ENCODE assay signal across 29 cellular contexts in genomic region chr6:155128971-155129370, GRCh38.
"Had no signal": no experiment of that assay in that cellular context is flagged by ENCODE, and none has a peak within 500 bp of the region (broad histone marks: within the 10 kb centered on the region; RNA-seq: fewer than 3 reads in every experiment).

No MANE protein-coding gene starts in this region.

- H3K27ac Mint-ChIP-seq: activated naive CD4-positive, alpha-beta T cell treated with anti-CD3 and anti-CD28 coated beads, Interleukin-2, amount 10 ng/mL, durations not matched to agents 7 days and 5 days; activated naive CD8-positive, alpha-beta T cell treated with anti-CD3 and anti-CD28 coated beads, Interleukin-2, amount 50 U/mL, for 24 hours; brain; mesothelial cell of epicardium; nephron; stimulated activated effector memory CD8-positive, alpha-beta T cell treated with anti-CD3 and anti-CD28 coated beads, Interleukin-12 subunit alpha, Interleukin-12 subunit beta, amount 100 ng/mL, for 72 hours had no signal

- H3K4me3 Mint-ChIP-seq: activated naive CD4-positive, alpha-beta T cell treated with anti-CD3 and anti-CD28 coated beads, Interleukin-2, amount 10 ng/mL, durations not matched to agents 7 days and 5 days; activated naive CD8-positive, alpha-beta T cell treated with anti-CD3 and anti-CD28 coated beads, Interleukin-2, amount 50 U/mL, for 24 hours; brain; mesothelial cell of epicardium; nephron; stimulated activated effector memory CD8-positive, alpha-beta T cell treated with anti-CD3 and anti-CD28 coated beads, Interleukin-12 subunit alpha, Interleukin-12 subunit beta, amount 100 ng/mL, for 72 hours had no signal

- H3K36me3 ChIP-seq: neutrophil, ovary, prostate gland, suprapubic skin, tibial nerve had no signal

- H3K27me3 ChIP-seq: gastrocnemius medialis, neutrophil, ovary, stomach, suprapubic skin, tibial nerve had no signal

- FAIRE-seq: TTC549 had no signal

- H3K27me3 Mint-ChIP-seq: activated naive CD8-positive, alpha-beta T cell treated with anti-CD3 and anti-CD28 coated beads, Interleukin-2, amount 50 U/mL, for 24 hours had no signal

- H3K4me1 ChIP-seq: gastrocnemius medialis, prostate gland, stomach, suprapubic skin had no signal

- H3K36me3 Mint-ChIP-seq: activated naive CD4-positive, alpha-beta T cell treated with anti-CD3 and anti-CD28 coated beads, Interleukin-2, amount 10 ng/mL, durations not matched to agents 7 days and 5 days had no signal

- DNase-seq: activated CD4-positive, alpha-beta T cell treated with anti-CD3 and anti-CD28 coated beads for 1 hour; activated CD8-positive, alpha-beta memory T cell treated with anti-CD3 and anti-CD28 coated beads for 24 hours; activated CD8-positive, alpha-beta memory T cell treated with anti-CD3 and anti-CD28 coated beads, Interleukin-2, amount 50 U/mL, for 4 hours; activated effector memory CD4-positive, alpha-beta T cell treated with anti-CD3 and anti-CD28 coated beads, Interleukin-2, amount 50 U/mL, for 16 hours; activated naive CD4-positive, alpha-beta T cell treated with anti-CD3 and anti-CD28 coated beads, Interleukin-2, amount 10 ng/mL, durations not matched to agents 7 days and 5 days; activated naive CD8-positive, alpha-beta T cell treated with anti-CD3 and anti-CD28 coated beads, Interleukin-2, amount 50 U/mL, for 24 hours; activated T-cell treated with anti-CD3 and anti-CD28 coated beads, Interleukin-2, amount 50 U/mL, for 48 hours; anterior cingulate cortex; dermis blood vessel endothelial cell; effector CD8-positive, alpha-beta T cell; gastrocnemius medialis; head of caudate nucleus; hypothalamus; left ventricle myocardium superior; mammary epithelial cell; ovary; stimulated activated CD4-positive, alpha-beta T cell treated with anti-CD3 and anti-CD28 coated beads, Interleukin-2, amount 100 ng/mL, for 24 hours; stomach; T-helper 1 cell; WERI-Rb-1 had no signal

- H3K27ac ChIP-seq: neutrophil, ovary, prostate gland, stomach, suprapubic skin, tibial nerve, WERI-Rb-1 had no signal

- H3K9me3 ChIP-seq: gastrocnemius medialis, neutrophil, ovary, prostate gland, stomach, suprapubic skin, tibial nerve had no signal

- H3K4me3 ChIP-seq: gastrocnemius medialis, ovary, prostate gland, stomach, suprapubic skin, tibial nerve had no signal

- H3K9me3 Mint-ChIP-seq: activated naive CD4-positive, alpha-beta T cell treated with anti-CD3 and anti-CD28 coated beads, Interleukin-2, amount 10 ng/mL, durations not matched to agents 7 days and 5 days; activated naive CD8-positive, alpha-beta T cell treated with anti-CD3 and anti-CD28 coated beads, Interleukin-2, amount 50 U/mL, for 24 hours; mesothelial cell of epicardium; nephron; stimulated activated effector memory CD8-positive, alpha-beta T cell treated with anti-CD3 and anti-CD28 coated beads, Interleukin-12 subunit alpha, Interleukin-12 subunit beta, amount 100 ng/mL, for 72 hours had no signal

- ATAC-seq: activated naive CD8-positive, alpha-beta T cell treated with anti-CD3 and anti-CD28 coated beads, Interleukin-2, amount 50 U/mL, for 24 hours; gastrocnemius medialis; left ventricle myocardium superior; stimulated activated effector memory CD8-positive, alpha-beta T cell treated with anti-CD3 and anti-CD28 coated beads, Interleukin-12 subunit alpha, Interleukin-12 subunit beta, amount 100 ng/mL, for 72 hours had no signal
